In genomic region chr17:75046583-75047289, GRCh38 we compare ENCODE assay signal across 1 cellular context.
TF ChIP-seq lines count a peak whose summit lies in the region.

ATP5PD (minus strand) TSS chr17:75046969; CDS start chr17:75042650, 4,319 bp downstream.
KCTD2 (plus strand) TSS chr17:75047225; CDS start chr17:75047251, 26 bp downstream.

TF ChIP-seq in HepG2, 621 proteins besides CTCF, POLR2A, EP300 and RAD21 (continued from another document and continues in another):
- TF ChIP-seq ZNF703 (CRISPR knock-in tag; IDR thresholded peaks at IDR 0.05; ENCODE audit: borderline replicate concordance) (no peak), ZNF879 (CRISPR knock-in tag; IDR thresholded peaks at IDR 0.05) (no peak), ZNF446 (CRISPR knock-in tag; IDR thresholded peaks at IDR 0.05) (peak; percentile 71; the same call in 1 of the 2 replicates), HDAC2 (CRISPR knock-in tag; IDR thresholded peaks at IDR 0.05) (peak; percentile 60; the same call in 1 of the 2 replicates), ZFP1 (CRISPR knock-in tag; IDR thresholded peaks at IDR 0.05) (0 out of 2 replicates have a peak, but pooled peaks have one; percentile 84), ZNF143 (CRISPR knock-in tag; IDR thresholded peaks at IDR 0.05) (peak; percentile 73), ZNF577 (CRISPR knock-in tag; IDR thresholded peaks at IDR 0.05; ENCODE audit: borderline replicate concordance, low read depth) (0 out of 2 replicates have a peak, but pooled peaks have one; percentile 6), ZNF33B (CRISPR knock-in tag; IDR thresholded peaks at IDR 0.05) (peak; percentile 58; the same call in 1 of the 2 replicates), CREM (IDR thresholded peaks at IDR 0.05) (peak; percentile 71; the same call in 1 of the 2 replicates), CREM (CRISPR knock-in tag; IDR thresholded peaks at IDR 0.05) (no peak), GPN1 (CRISPR knock-in tag; IDR thresholded peaks at IDR 0.05; ENCODE audit: borderline replicate concordance) (no peak), ZNF597 (CRISPR knock-in tag; IDR thresholded peaks at IDR 0.05) (no peak), ATM (IDR thresholded peaks at IDR 0.05; ENCODE audit: borderline replicate concordance) (no peak), KMT2A (CRISPR knock-in tag; IDR thresholded peaks at IDR 0.05) (peak; percentile 90), KLF16 (CRISPR knock-in tag; IDR thresholded peaks at IDR 0.05) (peak in 1 of 2 experiments; percentile 76; a peak in 2 of 4 replicates), EZH2 (conservative IDR thresholded peaks at IDR 0.05; ENCODE audit: low read depth, low read length) (no peak), PCBP2 (optimal IDR thresholded peaks at IDR 0.05; ENCODE audit: low read depth, low read length, poor library complexity, severe bottlenecking) (no peak), DDIT3 (CRISPR knock-in tag; IDR thresholded peaks at IDR 0.05) (no peak), BCL3 (CRISPR knock-in tag; IDR thresholded peaks at IDR 0.05) (peak; percentile 87; the same call in 1 of the 2 replicates), ARNT2 (CRISPR knock-in tag; IDR thresholded peaks at IDR 0.05; ENCODE audit: low read depth) (peak; percentile 96), MLXIP (CRISPR knock-in tag; IDR thresholded peaks at IDR 0.05; ENCODE audit: borderline replicate concordance) (no peak), AGO2 (optimal IDR thresholded peaks at IDR 0.05; ENCODE audit: low read depth, low read length) (peak; percentile 96), ZFX (CRISPR knock-in tag; IDR thresholded peaks at IDR 0.05; ENCODE audit: low read depth) (peak; percentile 92), ZFAT (CRISPR knock-in tag; conservative IDR thresholded peaks at IDR 0.05) (no peak), JUND (CRISPR knock-in tag; IDR thresholded peaks at IDR 0.05) (peak; percentile 72; the same call in 1 of the 2 replicates), ARNTL (CRISPR knock-in tag; IDR thresholded peaks at IDR 0.05) (peak; percentile 73; the same call in 1 of the 2 replicates), ZFY (CRISPR knock-in tag; IDR thresholded peaks at IDR 0.05) (peak; percentile 80), ZBTB2 (CRISPR knock-in tag; IDR thresholded peaks at IDR 0.05; ENCODE audit: low read depth) (peak; percentile 79), ZFP90 (CRISPR knock-in tag; IDR thresholded peaks at IDR 0.05; ENCODE audit: borderline replicate concordance) (peak; percentile 64; the same call in 1 of the 2 replicates), SRSF4 (IDR thresholded peaks at IDR 0.05; ENCODE audit: low read depth, low read length, poor library complexity, severe bottlenecking) (no peak), ZNF329 (CRISPR knock-in tag; IDR thresholded peaks at IDR 0.05; ENCODE audit: low read depth) (no peak), GLI4 (CRISPR knock-in tag; IDR thresholded peaks at IDR 0.05; ENCODE audit: borderline replicate concordance) (peak; percentile 92; the same call in 1 of the 2 replicates), ZNF513 (CRISPR knock-in tag; conservative IDR thresholded peaks at IDR 0.05) (no peak), ZNF570 (CRISPR knock-in tag; IDR thresholded peaks at IDR 0.05; ENCODE audit: borderline replicate concordance) (no peak), ZNF317 (CRISPR knock-in tag; IDR thresholded peaks at IDR 0.05) (0 out of 2 replicates have a peak, but pooled peaks have one; percentile 84), WIZ (CRISPR knock-in tag; IDR thresholded peaks at IDR 0.05) (no peak), NFIC (IDR thresholded peaks at IDR 0.05; ENCODE audit: low read length) (no peak), ZNF510 (CRISPR knock-in tag; IDR thresholded peaks at IDR 0.05; ENCODE audit: low read depth) (peak; percentile 88; the same call in 1 of the 2 replicates), ZNF841 (CRISPR knock-in tag; IDR thresholded peaks at IDR 0.05; ENCODE audit: borderline replicate concordance) (no peak), MBD4 (IDR thresholded peaks at IDR 0.05; ENCODE audit: borderline replicate concordance, low read length) (no peak), ZNF878 (CRISPR knock-in tag; IDR thresholded peaks at IDR 0.05) (no peak), MED1 (CRISPR knock-in tag; IDR thresholded peaks at IDR 0.05) (peak; percentile 31; the same call in 1 of the 2 replicates), SKIL (CRISPR knock-in tag; IDR thresholded peaks at IDR 0.05; ENCODE audit: borderline replicate concordance) (no peak; the same call in 1 of the 2 replicates), ZSCAN25 (CRISPR knock-in tag; IDR thresholded peaks at IDR 0.05) (peak; percentile 87), TCF12 (IDR thresholded peaks at IDR 0.05) (no peak), TCF12 (CRISPR knock-in tag; IDR thresholded peaks at IDR 0.05) (peak; percentile 69; the same call in 1 of the 2 replicates), ZNF605 (CRISPR knock-in tag; IDR thresholded peaks at IDR 0.05) (peak; percentile 83), ZBTB8A (CRISPR knock-in tag; IDR thresholded peaks at IDR 0.05; ENCODE audit: borderline replicate concordance, low read depth) (no peak), MAZ (IDR thresholded peaks at IDR 0.05; ENCODE audit: borderline replicate concordance, low read depth, low read length) (peak; percentile 98), MAZ (CRISPR knock-in tag; IDR thresholded peaks at IDR 0.05; ENCODE audit: low read depth) (peak; percentile 96), ZNF720 (CRISPR knock-in tag; IDR thresholded peaks at IDR 0.05) (no peak), HBP1 (CRISPR knock-in tag; IDR thresholded peaks at IDR 0.05; ENCODE audit: low read depth) (no peak; the same call in 1 of the 2 replicates), ZNF75D (CRISPR knock-in tag; IDR thresholded peaks at IDR 0.05; ENCODE audit: borderline replicate concordance) (no peak), ZNF460 (CRISPR knock-in tag; IDR thresholded peaks at IDR 0.05; ENCODE audit: borderline replicate concordance) (no peak), ZNF556 (CRISPR knock-in tag; IDR thresholded peaks at IDR 0.05; ENCODE audit: borderline replicate concordance) (no peak; the same call in 1 of the 2 replicates), ZUFSP (CRISPR knock-in tag; IDR thresholded peaks at IDR 0.05; ENCODE audit: borderline replicate concordance) (no peak)
